In the genomic region with DNA sequence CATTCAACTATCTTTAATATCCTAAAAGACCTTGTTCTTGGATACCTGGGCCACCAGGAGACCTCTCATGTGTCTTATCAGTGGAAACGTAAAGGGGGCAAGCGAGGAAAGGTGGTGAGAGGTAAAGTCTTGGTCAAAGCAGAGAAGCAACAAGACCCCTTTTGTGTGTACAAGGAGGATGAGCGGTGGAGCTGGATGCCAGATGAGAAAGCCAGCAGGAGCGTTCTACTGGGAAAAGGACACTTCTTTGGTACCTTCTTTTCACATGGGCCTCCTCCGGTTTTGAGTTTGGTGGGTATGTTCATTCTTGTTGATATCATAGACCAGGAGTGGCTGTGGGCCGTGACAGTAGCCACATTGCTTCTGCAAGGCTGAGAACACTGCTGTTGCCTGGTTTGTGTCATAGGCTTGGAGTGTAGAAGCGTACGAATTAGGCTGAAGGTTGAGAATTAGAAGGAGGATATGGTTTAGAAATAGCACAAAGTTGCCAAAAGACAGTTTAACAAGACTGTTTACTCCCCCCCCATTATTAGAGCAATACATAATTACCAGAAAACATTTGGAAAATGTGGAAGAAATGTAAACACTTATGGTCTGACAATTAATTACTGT, we compare ENCODE assay signal across 19 cellular contexts. TPM values are rescaled to one million over a fixed set of nuclear protein-coding genes. Genes with fewer than 3 reads are reported as not detected.
DNase-seq lines count a peak whose midpoint lies in the region; ATAC-seq and TF ChIP-seq lines count a peak whose summit lies in the region.
"Had no signal": no experiment of that assay in that cellular context is flagged by ENCODE, and none has a peak within 500 bp of the region (broad histone marks: within the 10 kb centered on the region; RNA-seq: fewer than 3 reads in every experiment).

No MANE protein-coding gene starts in this region.

- no peaks in the 10 kb centered on the region for H3K27me3 ChIP-seq in PC-9 (ENCODE audit: insufficient read depth, low read depth)
- H3K27me3 ChIP-seq in stomach: no peaks in the 10 kb centered on the region
- H3K27me3 ChIP-seq: hepatocyte, neural progenitor cell had no signal

- TF ChIP-seq CTCF in PC-9 (conservative IDR thresholded peaks at IDR 0.05) (no peak), coronary artery (IDR thresholded peaks at IDR 0.05) (no peak), mesothelial cell of epicardium (IDR thresholded peaks at IDR 0.05; ENCODE audit: unreplicated experiment) (no peak), stomach (IDR thresholded peaks at IDR 0.05) (no peak)

- no TSS peak for BruUV-seq in PC-9 (replicated peaks; lab: Mats Ljungman, UMichigan)

- H3K4me3 ChIP-seq in PC-9 (no peak overlapping the region), coronary artery (no peak overlapping the region), stomach (no peak overlapping the region)
- H3K4me3 ChIP-seq: hepatocyte, neural progenitor cell had no signal

- no peak overlapping the region for H3K4me3 Mint-ChIP-seq in mesothelial cell of epicardium
- H3K4me3 Mint-ChIP-seq in activated T-helper 17 cell treated with anti-CD3 and anti-CD28 coated beads, Interleukin-2, amount 50 U/mL, for 72 hours: no peak overlapping the region
- H3K4me3 Mint-ChIP-seq: activated naive CD8-positive, alpha-beta T cell; neural progenitor cell had no signal

- 0 out of 2 replicates have a peak, but pooled peaks cover 4% of the 10 kb centered on the region for H3K36me3 ChIP-seq in PC-9 (ENCODE audit: low read depth)
- H3K36me3 ChIP-seq in stomach: no peaks in the 10 kb centered on the region
- H3K36me3 ChIP-seq: neural progenitor cell had no signal

- H3K9me3 ChIP-seq in PC-9 (ENCODE audit: insufficient read depth, low read depth): no peaks in the 10 kb centered on the region; the same call in 1 of the 2 replicates
- H3K9me3 ChIP-seq in stomach: no peaks in the 10 kb centered on the region

- TF ChIP-seq POLR2A in stomach (IDR thresholded peaks at IDR 0.05): no peak

- no peak overlapping the region for H2AFZ ChIP-seq in PC-9
- H2AFZ ChIP-seq: hepatocyte, neural progenitor cell had no signal

- H3K27me3 Mint-ChIP-seq in mesothelial cell of epicardium (ENCODE audit: low read depth): no peaks in the 10 kb centered on the region
- H3K27me3 Mint-ChIP-seq in activated T-helper 17 cell treated with anti-CD3 and anti-CD28 coated beads, Interleukin-2, amount 50 U/mL, for 72 hours: no peaks in the 10 kb centered on the region

- H3K4me1 ChIP-seq in PC-9 (replicated peaks; ENCODE audit: insufficient read depth): peaks cover 59% of the 10 kb centered on the region
- H3K4me1 ChIP-seq in stomach: peaks cover 50 to 82% (median 66%) of the 10 kb centered on the region in 4 donors

- CTCF ChIA-PET in PC-9 (lab: Charles Lee): interaction anchor here (0.7 kb wide), 1 partner anchor 42 kb away, joined by 3 read pairs; no protein-coding TSS in a partner anchor

- peaks cover 44% of the 10 kb centered on the region for H3F3A ChIP-seq in PC-9 (ENCODE audit: insufficient read depth, low read depth)

- POLR2A ChIA-PET in PC-9 (lab: Charles Lee; ENCODE audit: unreplicated experiment): no interaction called here

- peak overlapping the region; percentile 84 for H3K4me2 ChIP-seq in PC-9
- H3K4me2 ChIP-seq: neural progenitor cell had no signal

- DNase-seq in PC-9: no peak
- no peak for DNase-seq in coronary artery (ENCODE audit: low spot score)
- DNase-seq in mesothelial cell of epicardium (ENCODE audit: low spot score in 2 of 2, unreplicated experiment in 2 of 2): no peak
- no peak for DNase-seq in stomach
- no peak for DNase-seq in medulla oblongata (ENCODE audit: extremely low spot score)
- DNase-seq: cortex of kidney; mesendoderm; NCI-H1436 treated with DMSO at 0.1 percent for 48 hours; NCI-H69; SIG-M5; stimulated activated CD4-positive, alpha-beta T cell treated with anti-CD3 and anti-CD28 coated beads, Interleukin-12 subunit alpha, Interleukin-12 subunit beta, amount 100 ng/mL, for 4 hours had no signal

- no peaks in the 10 kb centered on the region for H4K20me1 ChIP-seq in PC-9 (ENCODE audit: insufficient read depth)

- H3K27ac ChIP-seq in PC-9 (peak overlapping the region; percentile 88), coronary artery (peak overlapping the region; percentile 34 to 53), stomach (peak overlapping the region; percentile 1 to 84 (median 75))
- H3K27ac ChIP-seq: C4-2B, HL-60, neural progenitor cell had no signal

- H3K27ac Mint-ChIP-seq in mesothelial cell of epicardium: peak overlapping the region; percentile 86
- H3K27ac Mint-ChIP-seq in activated T-helper 17 cell treated with anti-CD3 and anti-CD28 coated beads, Interleukin-2, amount 50 U/mL, for 72 hours: no peak overlapping the region
- H3K27ac Mint-ChIP-seq: activated naive CD8-positive, alpha-beta T cell; neural progenitor cell had no signal

- H3K79me2 ChIP-seq in PC-9 (ENCODE audit: low read depth): peaks cover 71% of the 10 kb centered on the region

- intact Hi-C loops in PC-9 (cut with micrococcal nuclease; ENCODE audit: unreplicated experiment) (loop anchor here (10.0 kb wide), 1 partner anchor 1201 kb away; no protein-coding TSS in a partner anchor), stomach (cut with DNase I; ENCODE audit: low total_unique reads) (no loop called here)

- H3K4me1 Mint-ChIP-seq in mesothelial cell of epicardium: peaks cover 75% of the 10 kb centered on the region
- H3K4me1 Mint-ChIP-seq in activated T-helper 17 cell treated with anti-CD3 and anti-CD28 coated beads, Interleukin-2, amount 50 U/mL, for 72 hours: peaks cover 4% of the 10 kb centered on the region

- H3K36me3 Mint-ChIP-seq in mesothelial cell of epicardium: peaks cover 2% of the 10 kb centered on the region
- H3K36me3 Mint-ChIP-seq in activated T-helper 17 cell treated with anti-CD3 and anti-CD28 coated beads, Interleukin-2, amount 50 U/mL, for 72 hours (ENCODE audit: low read depth): no peaks in the 10 kb centered on the region
- H3K36me3 Mint-ChIP-seq: activated naive CD8-positive, alpha-beta T cell had no signal

- TF ChIP-seq EP300 in stomach (IDR thresholded peaks at IDR 0.05): no peak

- WGBS in stomach, 5 donors: 74 to 85% (median 81%) methylated on average over 8 of the region's 8 CpGs

- H3K9me3 Mint-ChIP-seq in mesothelial cell of epicardium: no peaks in the 10 kb centered on the region
- H3K9me3 Mint-ChIP-seq in activated T-helper 17 cell treated with anti-CD3 and anti-CD28 coated beads, Interleukin-2, amount 50 U/mL, for 72 hours: no peaks in the 10 kb centered on the region
- H3K9me3 Mint-ChIP-seq: neural progenitor cell had no signal

- H3K9me2 ChIP-seq in PC-9 (ENCODE audit: insufficient read depth): no peaks in the 10 kb centered on the region

- ATAC-seq in HG02870 (IDR thresholded peaks at IDR 0.05; ENCODE audit: unreplicated experiment) (no peak), GM21737 (IDR thresholded peaks at IDR 0.05; ENCODE audit: unreplicated experiment) (no peak)
- no peak for ATAC-seq in activated T-helper 17 cell treated with anti-CD3 and anti-CD28 coated beads, Interleukin-2, amount 50 U/mL, for 72 hours (replicated peaks)

RNA-seq across cellular contexts. Expression of gene VILL, which starts 46.8 kb away (rescaled TPM):
- total RNA-seq in PC-9 (2021) (14.1 and 14.7 TPM in 2 replicates), mesothelial cell of epicardium (15.3 to 16.7 TPM (median 16.4 TPM) in 3 replicates), stomach (100 to 1,000 TPM in 2 of 5 donors, 10 to 100 TPM in 3; 59.8 to 191 (median 86.8) TPM)
- polyA plus RNA-seq in stomach: 100 to 1,000 TPM in 1 of 3 donors, 10 to 100 TPM in 2; 24.1 to 202 (median 43.7) TPM
- total RNA-seq in activated T-helper 17 cell treated with anti-CD3 and anti-CD28 coated beads, Interleukin-2, amount 50 U/mL, for 72 hours: 10 to 100 TPM; 12.7 to 13.4 TPM
